26 cellular contexts compared by ENCODE assay signal in genomic region chr6:859936-860335, GRCh38.
DNase-seq lines count a peak whose midpoint lies in the region; ATAC-seq, FAIRE-seq and TF ChIP-seq lines count a peak whose summit lies in the region.
"Had no signal": no experiment of that assay in that cellular context is flagged by ENCODE, and none has a peak within 500 bp of the region (broad histone marks: within the 10 kb centered on the region; RNA-seq: fewer than 3 reads in every experiment).

No MANE protein-coding gene starts in this region.

- H3K36me3 Mint-ChIP-seq in stimulated activated memory B cell treated with anti-CD40 and anti-IgM and Interleukin-4, amounts not matched to agents 10 μg/mL and 1 μg/mL and 100 μg/mL, for 72 hours = no peaks in the 10 kb centered on the region
- H3K36me3 Mint-ChIP-seq: CD8-positive, alpha-beta T cell had no signal

- H4K20me1 ChIP-seq in HepG2 (ENCODE audit: insufficient read depth, low read length) = no peaks in the 10 kb centered on the region
- no peaks in the 10 kb centered on the region for H4K20me1 ChIP-seq in PC-3 (ENCODE audit: low read length)
- H4K20me1 ChIP-seq: BLaER1 treated with 17β-estradiol and CSF1 and Interleukin-3, amounts not matched to agents 10 nM and 100 nM had no signal

- peaks cover 7% of the 10 kb centered on the region for H3K9me3 Mint-ChIP-seq in stimulated activated memory B cell treated with anti-CD40 and anti-IgM and Interleukin-4, amounts not matched to agents 10 μg/mL and 1 μg/mL and 100 μg/mL, for 72 hours
- H3K9me3 Mint-ChIP-seq: CD4-positive, alpha-beta T cell; CD8-positive, alpha-beta T cell had no signal

- no peak for DNase-seq in HepG2 (ENCODE audit: low spot score)
- DNase-seq in right lobe of liver = no peak
- no peak for DNase-seq in PC-3
- DNase-seq in DMS114 treated with DMSO at 0.1 percent for 48 hours (lab: John Stamatoyannopoulos, UW; ENCODE audit: unreplicated experiment) = no peak
- DNase-seq: AML-193; Caco-2; Calu3; CD4-positive, alpha-beta T cell; CD8-positive, alpha-beta T cell; DMS153; DMS53; DMS79; DND-41; EL; GDM1 had no signal

- FAIRE-seq in HepG2 (lab: Jason Lieb, UNC) = no peak
- FAIRE-seq: A549, D721Med, GM12878, GM12892, GM18507 had no signal

- no peak for TF ChIP-seq CTCF in HepG2 (CRISPR knock-in tag; IDR thresholded peaks at IDR 0.05)
- TF ChIP-seq CTCF in right lobe of liver (IDR thresholded peaks at IDR 0.05) = no peak
- TF ChIP-seq CTCF in PC-3 (conservative IDR thresholded peaks at IDR 0.05; ENCODE audit: low read depth, low read length) = no peak

- no peaks in the 10 kb centered on the region for H3F3A ChIP-seq in PC-3 (ENCODE audit: low read length, unreplicated experiment)

- no peak overlapping the region for H3K4me3 ChIP-seq in HepG2 (replicated peaks in 1 of 3; ENCODE audit: insufficient read depth in 1 of 3, low read depth in 2 of 3, low read length in 3 of 3)
- H3K4me3 ChIP-seq in right lobe of liver = no peak overlapping the region
- no peak overlapping the region for H3K4me3 ChIP-seq in PC-3 (ENCODE audit: low read length)
- H3K4me3 ChIP-seq: A549; BLaER1 treated with 17β-estradiol and CSF1 and Interleukin-3, amounts not matched to agents 10 nM and 100 nM; GM12878 had no signal

- H3K79me2 ChIP-seq in HepG2 (ENCODE audit: insufficient read depth, low read length) (no peaks in the 10 kb centered on the region), PC-3 (ENCODE audit: low read length) (no peaks in the 10 kb centered on the region)

- H3K4me1 ChIP-seq in HepG2 (ENCODE audit: insufficient read depth, low read length) = peaks cover 9% of the 10 kb centered on the region; the same call in 1 of the 2 replicates
- no peaks in the 10 kb centered on the region for H3K4me1 ChIP-seq in right lobe of liver
- H3K4me1 ChIP-seq in PC-3 (ENCODE audit: insufficient read depth, low read length) = no peaks in the 10 kb centered on the region
- H3K4me1 ChIP-seq: A549, Caco-2 had no signal

- no peak overlapping the region for H3K4me2 ChIP-seq in HepG2 (ENCODE audit: low read depth, low read length)
- H3K4me2 ChIP-seq in PC-3 (ENCODE audit: low read length) = no peak overlapping the region
- H3K4me2 ChIP-seq: A549; BLaER1 treated with 17β-estradiol and CSF1 and Interleukin-3, amounts not matched to agents 10 nM and 100 nM had no signal

- H3K4me1 Mint-ChIP-seq in stimulated activated memory B cell treated with anti-CD40 and anti-IgM and Interleukin-4, amounts not matched to agents 10 μg/mL and 1 μg/mL and 100 μg/mL, for 72 hours = no peaks in the 10 kb centered on the region
- H3K4me1 Mint-ChIP-seq: B cell had no signal

- H3K9me3 ChIP-seq in HepG2 (ENCODE audit: low read length) (no peaks in the 10 kb centered on the region), right lobe of liver (no peaks in the 10 kb centered on the region), PC-3 (ENCODE audit: low read length) (no peaks in the 10 kb centered on the region)
- H3K9me3 ChIP-seq: A549; BLaER1 treated with 17β-estradiol and CSF1 and Interleukin-3, amounts not matched to agents 10 nM and 100 nM; Caco-2 had no signal

- BruUV-seq in HepG2 (replicated peaks; lab: Mats Ljungman, UMichigan) (no TSS peak), PC-3 (replicated peaks; lab: Mats Ljungman, UMichigan) (no TSS peak)

- H3K9me2 ChIP-seq in PC-3 (replicated peaks; ENCODE audit: low read length) = no peaks in the 10 kb centered on the region

- CTCF ChIA-PET in HepG2 (lab: Yijun Ruan, JAX; ENCODE audit: low intra/inter-chr PET ratio, low total read pairs) (no interaction called here), PC-3 (lab: Charles Lee) (no interaction called here)

- POLR2A ChIA-PET in HepG2 (lab: Yijun Ruan, JAX) (no interaction called here), PC-3 (lab: Charles Lee; ENCODE audit: unreplicated experiment) (interaction anchor here (0.7 kb wide), 1 partner anchor 356 kb away, joined by 5 read pairs; no protein-coding TSS in a partner anchor)

- peaks cover 42% of the 10 kb centered on the region for H3K27me3 Mint-ChIP-seq in stimulated activated memory B cell treated with anti-CD40 and anti-IgM and Interleukin-4, amounts not matched to agents 10 μg/mL and 1 μg/mL and 100 μg/mL, for 72 hours

- WGBS in HepG2 (ENCODE audit: low lambda C conversion rate) = 21% methylated on average over 4 of the region's 4 CpGs
- 61% methylated on average over 3 of the region's 4 CpGs for WGBS in right lobe of liver (ENCODE audit: insufficient coverage, low coverage, low lambda C conversion rate, missing lambda C conversion rate)

- no peaks in the 10 kb centered on the region for H3K36me3 ChIP-seq in HepG2 (replicated peaks in 1 of 2; ENCODE audit: control insufficient read depth in 1 of 2, insufficient read depth in 2 of 2, low read length in 2 of 2)
- H3K36me3 ChIP-seq in right lobe of liver = no peaks in the 10 kb centered on the region
- no peaks in the 10 kb centered on the region for H3K36me3 ChIP-seq in PC-3 (ENCODE audit: low read depth, low read length)
- H3K36me3 ChIP-seq: BLaER1 treated with 17β-estradiol and CSF1 and Interleukin-3, amounts not matched to agents 10 nM and 100 nM had no signal

- peak; percentile 40; the same call in 1 of the 3 replicates for ATAC-seq in HepG2
- ATAC-seq in right lobe of liver = no peak
- peak; percentile 82 for ATAC-seq in esophagus mucosa
- ATAC-seq in stimulated activated memory B cell treated with anti-CD40 and anti-IgM and Interleukin-4, amounts not matched to agents 10 μg/mL and 1 μg/mL and 100 μg/mL, for 72 hours = peak; percentile 27
- no peak for ATAC-seq in PC-3
- ATAC-seq: A549; CD8-positive, alpha-beta T cell; GM12878 had no signal

- H3K9ac ChIP-seq in HepG2 (ENCODE audit: insufficient read depth, low read depth, low read length) (no peak overlapping the region), PC-3 (ENCODE audit: low read length) (no peak overlapping the region)
- H3K9ac ChIP-seq: BLaER1 treated with 17β-estradiol and CSF1 and Interleukin-3, amounts not matched to agents 10 nM and 100 nM had no signal

- no peak for TF ChIP-seq POLR2A in HepG2 (IDR thresholded peaks at IDR 0.05; ENCODE audit: insufficient read depth in 1 of 2, low read depth in 2 of 2, low read length in 2 of 2)
- TF ChIP-seq POLR2A in right lobe of liver (IDR thresholded peaks at IDR 0.05) = no peak

- H3K4me3 Mint-ChIP-seq in stimulated activated memory B cell treated with anti-CD40 and anti-IgM and Interleukin-4, amounts not matched to agents 10 μg/mL and 1 μg/mL and 100 μg/mL, for 72 hours = no peak overlapping the region
- H3K4me3 Mint-ChIP-seq: B cell; CD4-positive, alpha-beta T cell; CD8-positive, alpha-beta T cell had no signal

- H3K27ac Mint-ChIP-seq in stimulated activated memory B cell treated with anti-CD40 and anti-IgM and Interleukin-4, amounts not matched to agents 10 μg/mL and 1 μg/mL and 100 μg/mL, for 72 hours = no peak overlapping the region
- H3K27ac Mint-ChIP-seq: B cell; CD4-positive, alpha-beta T cell; CD8-positive, alpha-beta T cell had no signal

- TF ChIP-seq RAD21 in HepG2 (CRISPR knock-in tag; IDR thresholded peaks at IDR 0.05) = no peak

- H2AFZ ChIP-seq in HepG2 (ENCODE audit: low read length) (no peak overlapping the region), PC-3 (ENCODE audit: low read length) (no peak overlapping the region)

- intact Hi-C loops in HepG2 (cut with micrococcal nuclease; ENCODE audit: unreplicated experiment) = no loop called here
- intact Hi-C loops in right lobe of liver (cut with DNase I) = no loop called here
- intact Hi-C loops in PC-3 (cut with micrococcal nuclease) = no loop called here

- H3K27me3 ChIP-seq in HepG2 (ENCODE audit: control insufficient read depth in 1 of 2, insufficient read depth in 2 of 2, low read length in 2 of 2) = peaks cover 0 to 18% of the 10 kb centered on the region in 2 experiments; a peak in 4 of 5 replicates
- no peaks in the 10 kb centered on the region for H3K27me3 ChIP-seq in right lobe of liver
- peaks cover 77% of the 10 kb centered on the region for H3K27me3 ChIP-seq in PC-3 (ENCODE audit: low read length)

- TF ChIP-seq EP300 in HepG2 (IDR thresholded peaks at IDR 0.05; ENCODE audit: low read depth in 2 of 2, low read length in 2 of 2) (no peak), HepG2 (CRISPR knock-in tag; IDR thresholded peaks at IDR 0.05; ENCODE audit: borderline replicate concordance) (no peak)

- in situ Hi-C loops in HepG2 (cut with HindIII; ENCODE audit: extremely low pct_ligation_motif_present, low pct_unique_long_range_greater_than_20kb) = no loop called here

- H3K27ac ChIP-seq in HepG2 (ENCODE audit: extremely low read length, insufficient read depth, low read length) (no peak overlapping the region), right lobe of liver (no peak overlapping the region), PC-3 (ENCODE audit: low read length) (no peak overlapping the region)
- H3K27ac ChIP-seq: 22Rv1; A549; BLaER1 treated with 17β-estradiol and CSF1 and Interleukin-3, amounts not matched to agents 10 nM and 100 nM; C4-2B had no signal

TF ChIP-seq in HepG2, 621 proteins besides CTCF, POLR2A, EP300 and RAD21 (continues in another document):
- no peak for TF ChIP-seq KDM5A (IDR thresholded peaks at IDR 0.05; ENCODE audit: borderline replicate concordance, low read length)
- TF ChIP-seq ZNF460 (CRISPR knock-in tag; IDR thresholded peaks at IDR 0.05; ENCODE audit: borderline replicate concordance) = no peak
- no peak for TF ChIP-seq STAT5B (CRISPR knock-in tag; IDR thresholded peaks at IDR 0.05)
- TF ChIP-seq, protein P1, sequence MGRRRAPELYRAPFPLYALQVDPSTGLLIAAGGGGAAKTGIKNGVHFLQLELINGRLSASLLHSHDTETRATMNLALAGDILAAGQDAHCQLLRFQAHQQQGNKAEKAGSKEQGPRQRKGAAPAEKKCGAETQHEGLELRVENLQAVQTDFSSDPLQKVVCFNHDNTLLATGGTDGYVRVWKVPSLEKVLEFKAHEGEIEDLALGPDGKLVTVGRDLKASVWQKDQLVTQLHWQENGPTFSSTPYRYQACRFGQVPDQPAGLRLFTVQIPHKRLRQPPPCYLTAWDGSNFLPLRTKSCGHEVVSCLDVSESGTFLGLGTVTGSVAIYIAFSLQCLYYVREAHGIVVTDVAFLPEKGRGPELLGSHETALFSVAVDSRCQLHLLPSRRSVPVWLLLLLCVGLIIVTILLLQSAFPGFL (CRISPR knock-in tag; IDR thresholded peaks at IDR 0.05) = no peak
- TF ChIP-seq HCFC1 (IDR thresholded peaks at IDR 0.05; ENCODE audit: low read depth, low read length) = no peak
- TF ChIP-seq ZSCAN9 (CRISPR knock-in tag; IDR thresholded peaks at IDR 0.05; ENCODE audit: borderline replicate concordance) = no peak
- no peak for TF ChIP-seq ZNF430 (CRISPR knock-in tag; IDR thresholded peaks at IDR 0.05)
- TF ChIP-seq ARID2 (CRISPR knock-in tag; IDR thresholded peaks at IDR 0.05; ENCODE audit: borderline replicate concordance) = no peak
- TF ChIP-seq ZNF879 (CRISPR knock-in tag; IDR thresholded peaks at IDR 0.05) = no peak
- TF ChIP-seq PCBP2 (optimal IDR thresholded peaks at IDR 0.05; ENCODE audit: low read depth, low read length, poor library complexity, severe bottlenecking) = no peak
- TF ChIP-seq TRIM24 (CRISPR knock-in tag; IDR thresholded peaks at IDR 0.05) = no peak

Comparison
In these comparisons a context has a peak if more than half of its experiments do, and no peak if none do; other contexts are left out.
1. ATAC-seq: peak in HepG2 (single experiment), esophagus mucosa (single experiment) and stimulated activated memory B cell treated with anti-CD40 and anti-IgM and Interleukin-4, amounts not matched to agents 10 μg/mL and 1 μg/mL and 100 μg/mL, for 72 hours (single experiment); none in right lobe of liver (0 of 4) and PC-3 (single experiment).